In genomic region chr11:129770993-129771392, GRCh38 we compare ENCODE assay signal across 7 cellular contexts. TPM values are rescaled to one million over a fixed set of nuclear protein-coding genes. Genes with fewer than 3 reads are reported as not detected.
"Had no signal": no experiment of that assay in that cellular context is flagged by ENCODE, and none has a peak within 500 bp of the region (broad histone marks: within the 10 kb centered on the region; RNA-seq: fewer than 3 reads in every experiment).

No MANE protein-coding gene starts in this region.

- H3K4me2 ChIP-seq: GM23338 had no signal

- H3K4me1 Mint-ChIP-seq: GM23338 had no signal

- DNase-seq: H9, HCEC 1CT, IMR-90 had no signal

- ATAC-seq: GM23338 had no signal

- H3K9me3 Mint-ChIP-seq: GM23338 had no signal

- H3K4me3 Mint-ChIP-seq: GM23338, H9 had no signal

- H3K4me3 ChIP-seq: GM23338 had no signal

- H3K27ac Mint-ChIP-seq: GM23338, H9 had no signal

- H2AFZ ChIP-seq: GM23338 had no signal

- FAIRE-seq: H1, H54, HTR-8/SVneo had no signal

RNA-seq across cellular contexts. Expression of gene TMEM45B, which starts 44.7 kb away (rescaled TPM):
- total RNA-seq: H1, IMR-90 had no signal
- polyA plus RNA-seq: IMR-90 had no signal
